Comparison of ENCODE assay signal across 21 cellular contexts in genomic region chr3:126568776-126569342, GRCh38. TPM values are rescaled to one million over a fixed set of nuclear protein-coding genes. Genes with fewer than 3 reads are reported as not detected.
DNase-seq lines count a peak whose midpoint lies in the region; ATAC-seq, FAIRE-seq and TF ChIP-seq lines count a peak whose summit lies in the region.
"Had no signal": no experiment of that assay in that cellular context is flagged by ENCODE, and none has a peak within 500 bp of the region (broad histone marks: within the 10 kb centered on the region; RNA-seq: fewer than 3 reads in every experiment).

No MANE protein-coding gene starts in this region.

- BruUV-seq in HepG2 (replicated peaks; lab: Mats Ljungman, UMichigan) = no TSS peak

- H3K27ac ChIP-seq in HepG2 (ENCODE audit: extremely low read length, insufficient read depth, low read length) = no peak overlapping the region
- H3K27ac ChIP-seq in right lobe of liver = no peak overlapping the region
- H3K27ac ChIP-seq in esophagus muscularis mucosa (replicated peaks in 1 of 4) = no peak overlapping the region
- H3K27ac ChIP-seq: HL-60 had no signal

- POLR2A ChIA-PET in HepG2 (lab: Yijun Ruan, JAX) = no interaction called here

- in situ Hi-C loops in HepG2 (cut with HindIII; ENCODE audit: extremely low pct_ligation_motif_present, low pct_unique_long_range_greater_than_20kb) = no loop called here

- intact Hi-C loops in HepG2 (cut with micrococcal nuclease; ENCODE audit: unreplicated experiment) (no loop called here), right lobe of liver (cut with DNase I) (no loop called here), esophagus muscularis mucosa (cut with DNase I) (no loop called here), Right ventricle myocardium superior (cut with DNase I) (no loop called here)

- TF ChIP-seq CTCF in HepG2 (CRISPR knock-in tag; IDR thresholded peaks at IDR 0.05) (no peak), right lobe of liver (IDR thresholded peaks at IDR 0.05) (no peak), esophagus muscularis mucosa (IDR thresholded peaks at IDR 0.05) (no peak)

- CTCF ChIA-PET in HepG2 (lab: Yijun Ruan, JAX; ENCODE audit: low intra/inter-chr PET ratio, low total read pairs) = interaction anchor here (1.2 kb wide), 1 partner anchor 46 kb away, joined by 3 read pairs; no protein-coding TSS in a partner anchor

- H3K79me2 ChIP-seq in HepG2 (ENCODE audit: insufficient read depth, low read length) = no peaks in the 10 kb centered on the region

- H4K20me1 ChIP-seq in HepG2 (ENCODE audit: insufficient read depth, low read length) = no peaks in the 10 kb centered on the region

- TF ChIP-seq POLR2A in HepG2 (IDR thresholded peaks at IDR 0.05; ENCODE audit: insufficient read depth in 1 of 2, low read depth in 2 of 2, low read length in 2 of 2) = no peak
- no peak for TF ChIP-seq POLR2A in right lobe of liver (IDR thresholded peaks at IDR 0.05)
- TF ChIP-seq POLR2A in esophagus muscularis mucosa (IDR thresholded peaks at IDR 0.05; ENCODE audit: low read depth) = no peak

- no peaks in the 10 kb centered on the region for H3K36me3 ChIP-seq in HepG2 (replicated peaks in 1 of 2; ENCODE audit: control insufficient read depth in 1 of 2, insufficient read depth in 2 of 2, low read length in 2 of 2)
- H3K36me3 ChIP-seq in right lobe of liver = no peaks in the 10 kb centered on the region
- no peaks in the 10 kb centered on the region for H3K36me3 ChIP-seq in H7 (replicated peaks; ENCODE audit: control insufficient read depth, insufficient read depth, low read length)
- no peaks in the 10 kb centered on the region for H3K36me3 ChIP-seq in esophagus muscularis mucosa

- peak; percentile 21 for ATAC-seq in HepG2
- no peak for ATAC-seq in right lobe of liver
- ATAC-seq in GM21390 (IDR thresholded peaks at IDR 0.05; ENCODE audit: unreplicated experiment) = no peak
- ATAC-seq in Right ventricle myocardium superior (ENCODE audit: poor library complexity) = no peak
- ATAC-seq: CD8-positive, alpha-beta T cell; K562 had no signal

- H3K4me2 ChIP-seq in HepG2 (ENCODE audit: low read depth, low read length) = peak overlapping the region; percentile 36; the same call in 1 of the 2 replicates
- H3K4me2 ChIP-seq: GM23338 had no signal

- H3K9me3 ChIP-seq in HepG2 (ENCODE audit: low read length) (no peaks in the 10 kb centered on the region), right lobe of liver (no peaks in the 10 kb centered on the region), esophagus muscularis mucosa (peaks cover 0 to under 1% (median 0%) of the 10 kb centered on the region in 4 donors)

- H3K4me1 ChIP-seq in HepG2 (ENCODE audit: insufficient read depth, low read length) (peaks cover 20% of the 10 kb centered on the region), right lobe of liver (no peaks in the 10 kb centered on the region), esophagus muscularis mucosa (no peaks in the 10 kb centered on the region)

- H3K27me3 ChIP-seq in HepG2 (ENCODE audit: control insufficient read depth in 1 of 2, insufficient read depth in 2 of 2, low read length in 2 of 2) = peaks cover 3% of the 10 kb centered on the region in 2 experiments; a peak in 2 of 5 replicates
- H3K27me3 ChIP-seq in right lobe of liver = no peaks in the 10 kb centered on the region
- H3K27me3 ChIP-seq in H7 (ENCODE audit: control insufficient read depth, insufficient read depth, low read length) = no peaks in the 10 kb centered on the region
- peaks cover 0 to 8% (median 0%) of the 10 kb centered on the region in 4 donors for H3K27me3 ChIP-seq in esophagus muscularis mucosa

- no peak for DNase-seq in HepG2 (ENCODE audit: low spot score)
- DNase-seq in right lobe of liver = no peak
- peak; percentile 20 for DNase-seq in H7
- peak; percentile 87 for DNase-seq in esophagus muscularis mucosa (ENCODE audit: extremely low spot score)
- peak; percentile 9 for DNase-seq in urothelium cell line (ENCODE audit: low spot score)
- no peak for DNase-seq in Right ventricle myocardium superior
- DNase-seq: CD8-positive, alpha-beta T cell; DMS153; DMS79 treated with DMSO at 0.1 percent for 48 hours; EL; HCEC 1CT; HFFc6 had no signal

- H3K4me3 ChIP-seq in HepG2 (replicated peaks in 1 of 3; ENCODE audit: insufficient read depth in 1 of 3, low read depth in 2 of 3, low read length in 3 of 3) (no peak overlapping the region), right lobe of liver (no peak overlapping the region), H7 (ENCODE audit: insufficient read depth, low read depth, low read length) (no peak overlapping the region), esophagus muscularis mucosa (no peak overlapping the region)
- H3K4me3 ChIP-seq: GM23338, K562 had no signal

- TF ChIP-seq EP300 in HepG2 (IDR thresholded peaks at IDR 0.05; ENCODE audit: low read depth in 2 of 2, low read length in 2 of 2) (no peak), HepG2 (CRISPR knock-in tag; IDR thresholded peaks at IDR 0.05; ENCODE audit: borderline replicate concordance) (no peak), esophagus muscularis mucosa (IDR thresholded peaks at IDR 0.05) (no peak)

- TF ChIP-seq RAD21 in HepG2 (CRISPR knock-in tag; IDR thresholded peaks at IDR 0.05) = no peak

- no CpG with 5 or more reads among the region's 3 CpGs for WGBS in HepG2 (ENCODE audit: low lambda C conversion rate)
- WGBS in right lobe of liver (ENCODE audit: insufficient coverage, low coverage, low lambda C conversion rate, missing lambda C conversion rate) = 60% methylated on average over 1 of the region's 3 CpGs
- 39% methylated on average over 3 of the region's 3 CpGs for WGBS in esophagus muscularis mucosa

- FAIRE-seq in HepG2 (lab: Jason Lieb, UNC) = no peak
- no peak for FAIRE-seq in urothelium cell line (lab: Jason Lieb, UNC)
- FAIRE-seq: A204.1, D721Med, G401.6, K562 had no signal

- H2AFZ ChIP-seq in HepG2 (ENCODE audit: low read length) = no peak overlapping the region
- H2AFZ ChIP-seq: GM23338 had no signal

- no peak overlapping the region for H3K9ac ChIP-seq in HepG2 (ENCODE audit: insufficient read depth, low read depth, low read length)

RNA-seq across cellular contexts. Expression of gene C3orf22, which starts 10.1 kb away (rescaled TPM):
- total RNA-seq in HepG2 (2016; rRNA removed; fragmentation: Illumina TruSeq; extraction: Trizol) (not detected in 2 replicates), right lobe of liver (not detected), esophagus muscularis mucosa (not detected), Right ventricle myocardium superior (not detected)
- not detected in 2 replicates for total RNA-seq in HepG2 (2016; cell fraction: cytosol; rRNA removed; fragmentation: Illumina TruSeq; extraction: Trizol; ENCODE audit: low read depth)
- not detected in 2 replicates for total RNA-seq in HepG2 (2016; cell fraction: insoluble cytoplasmic fraction; rRNA removed; fragmentation: Illumina TruSeq; extraction: Trizol)
- total RNA-seq in HepG2 (2016; cell fraction: membrane; rRNA removed; fragmentation: Illumina TruSeq; extraction: Trizol) = not detected in 2 replicates
- not detected in 2 replicates for total RNA-seq in HepG2 (2016; cell fraction: nucleus; rRNA removed; fragmentation: Illumina TruSeq; extraction: Trizol)
- polyA plus RNA-seq in HepG2 (2011; rRNA removed) = not detected in 2 replicates
- polyA plus RNA-seq in HepG2 (2011; cell fraction: cytosol; rRNA removed) = not detected in 2 replicates
- not detected in 2 replicates for polyA plus RNA-seq in HepG2 (2011; cell fraction: nucleus; rRNA removed)
- polyA plus RNA-seq in HepG2 (2012) = 0.15 and 0.17 TPM in 2 replicates
- not detected in 2 replicates for polyA plus RNA-seq in HepG2 (2016; cell fraction: cytosol; fragmentation: Illumina TruSeq; extraction: Trizol; ENCODE audit: low read depth)
- not detected in 2 replicates for polyA plus RNA-seq in HepG2 (2016; cell fraction: insoluble cytoplasmic fraction; fragmentation: Illumina TruSeq; extraction: Trizol; ENCODE audit: low read depth)
- not detected in 2 replicates for polyA plus RNA-seq in HepG2 (2016; cell fraction: membrane; fragmentation: Illumina TruSeq; extraction: Trizol; ENCODE audit: low read depth)
- not detected in 2 replicates for polyA plus RNA-seq in HepG2 (2016; cell fraction: nucleus; fragmentation: Illumina TruSeq; extraction: Trizol; ENCODE audit: insufficient read depth, low read depth)
- not detected in 2 replicates for polyA minus RNA-seq in HepG2 (2011; rRNA and poly(A)+ RNA removed; ENCODE audit: low replicate concordance)
- not detected in 2 replicates for polyA minus RNA-seq in HepG2 (2011; cell fraction: cytosol; rRNA and poly(A)+ RNA removed)
- polyA minus RNA-seq in HepG2 (2011; cell fraction: nucleus; rRNA and poly(A)+ RNA removed) = not detected in 2 replicates
- total RNA-seq in H7 (2014; rRNA removed; shearing (Covaris generic)) = not detected in 2 replicates
- total RNA-seq: CD8-positive, alpha-beta T cell; GM23338; HFFc6; K562 had no signal
- polyA plus RNA-seq: BJ, CD14-positive monocyte, GM23338, K562 had no signal

RNA-seq across cellular contexts. Expression of gene CHST13, which starts 44.9 kb away (rescaled TPM):
- total RNA-seq in HepG2 (2016; rRNA removed; fragmentation: Illumina TruSeq; extraction: Trizol) (16.1 and 43.1 TPM in 2 replicates), right lobe of liver (10 to 100 TPM; 23.5 to 48.9 (median 28.2) TPM), esophagus muscularis mucosa (under 1 TPM; 0.19 to 0.69 (median 0.37) TPM), Right ventricle myocardium superior (0.11 TPM)
- 8.0 and 11.1 TPM in 2 replicates for total RNA-seq in HepG2 (2016; cell fraction: cytosol; rRNA removed; fragmentation: Illumina TruSeq; extraction: Trizol; ENCODE audit: low read depth)
- total RNA-seq in HepG2 (2016; cell fraction: insoluble cytoplasmic fraction; rRNA removed; fragmentation: Illumina TruSeq; extraction: Trizol) = 15.2 and 40.9 TPM in 2 replicates
- total RNA-seq in HepG2 (2016; cell fraction: membrane; rRNA removed; fragmentation: Illumina TruSeq; extraction: Trizol) = 18.0 and 22.7 TPM in 2 replicates
- 29.6 and 33.9 TPM in 2 replicates for total RNA-seq in HepG2 (2016; cell fraction: nucleus; rRNA removed; fragmentation: Illumina TruSeq; extraction: Trizol)
- polyA plus RNA-seq in HepG2 (2011; rRNA removed) = 32.0 and 50.7 TPM in 2 replicates
- 31.3 and 65.1 TPM in 2 replicates for polyA plus RNA-seq in HepG2 (2011; cell fraction: cytosol; rRNA removed)
- 65.1 and 66.5 TPM in 2 replicates for polyA plus RNA-seq in HepG2 (2011; cell fraction: nucleus; rRNA removed)
- polyA plus RNA-seq in HepG2 (2012) = 30.3 and 44.6 TPM in 2 replicates
- polyA plus RNA-seq in HepG2 (2016; cell fraction: cytosol; fragmentation: Illumina TruSeq; extraction: Trizol; ENCODE audit: low read depth) = 10.6 and 12.9 TPM in 2 replicates
- 21.1 and 21.2 TPM in 2 replicates for polyA plus RNA-seq in HepG2 (2016; cell fraction: insoluble cytoplasmic fraction; fragmentation: Illumina TruSeq; extraction: Trizol; ENCODE audit: low read depth)
- polyA plus RNA-seq in HepG2 (2016; cell fraction: membrane; fragmentation: Illumina TruSeq; extraction: Trizol; ENCODE audit: low read depth) = 18.9 and 20.1 TPM in 2 replicates
- polyA plus RNA-seq in HepG2 (2016; cell fraction: nucleus; fragmentation: Illumina TruSeq; extraction: Trizol; ENCODE audit: insufficient read depth, low read depth) = 72.0 and 85.3 TPM in 2 replicates
- polyA minus RNA-seq in HepG2 (2011; rRNA and poly(A)+ RNA removed; ENCODE audit: low replicate concordance) = 47.2 TPM in 1 of 2 replicates, not detected in the other
- 30.8 and 35.4 TPM in 2 replicates for polyA minus RNA-seq in HepG2 (2011; cell fraction: cytosol; rRNA and poly(A)+ RNA removed)
- polyA minus RNA-seq in HepG2 (2011; cell fraction: nucleus; rRNA and poly(A)+ RNA removed) = 5.7 and 6.3 TPM in 2 replicates
- total RNA-seq in H7 (2014; rRNA removed; shearing (Covaris generic)) = 2.5 and 2.8 TPM in 2 replicates
- total RNA-seq: CD8-positive, alpha-beta T cell; HFFc6; K562 had no signal
- polyA plus RNA-seq: BJ, K562 had no signal

RNA-seq across cellular contexts. Expression of gene UROC1, which starts 51.3 kb away (rescaled TPM):
- 0.71 and 0.74 TPM in 2 replicates for total RNA-seq in HepG2 (2016; rRNA removed; fragmentation: Illumina TruSeq; extraction: Trizol)
- total RNA-seq in HepG2 (2016; cell fraction: cytosol; rRNA removed; fragmentation: Illumina TruSeq; extraction: Trizol; ENCODE audit: low read depth) = 0.09 TPM in 1 of 2 replicates, not detected in the other
- total RNA-seq in HepG2 (2016; cell fraction: insoluble cytoplasmic fraction; rRNA removed; fragmentation: Illumina TruSeq; extraction: Trizol) = 0.39 and 0.97 TPM in 2 replicates
- total RNA-seq in HepG2 (2016; cell fraction: membrane; rRNA removed; fragmentation: Illumina TruSeq; extraction: Trizol) = 0.24 and 0.25 TPM in 2 replicates
- total RNA-seq in HepG2 (2016; cell fraction: nucleus; rRNA removed; fragmentation: Illumina TruSeq; extraction: Trizol) = 0.69 and 0.87 TPM in 2 replicates
- 1.3 and 2.0 TPM in 2 replicates for polyA plus RNA-seq in HepG2 (2011; rRNA removed)
- polyA plus RNA-seq in HepG2 (2011; cell fraction: cytosol; rRNA removed) = 0.65 and 0.95 TPM in 2 replicates
- 6.6 and 8.2 TPM in 2 replicates for polyA plus RNA-seq in HepG2 (2011; cell fraction: nucleus; rRNA removed)
- 1.1 and 2.5 TPM in 2 replicates for polyA plus RNA-seq in HepG2 (2012)
- 0.12 and 0.17 TPM in 2 replicates for polyA plus RNA-seq in HepG2 (2016; cell fraction: cytosol; fragmentation: Illumina TruSeq; extraction: Trizol; ENCODE audit: low read depth)
- 0.78 and 0.88 TPM in 2 replicates for polyA plus RNA-seq in HepG2 (2016; cell fraction: insoluble cytoplasmic fraction; fragmentation: Illumina TruSeq; extraction: Trizol; ENCODE audit: low read depth)
- polyA plus RNA-seq in HepG2 (2016; cell fraction: membrane; fragmentation: Illumina TruSeq; extraction: Trizol; ENCODE audit: low read depth) = 0.21 and 0.22 TPM in 2 replicates
- polyA plus RNA-seq in HepG2 (2016; cell fraction: nucleus; fragmentation: Illumina TruSeq; extraction: Trizol; ENCODE audit: insufficient read depth, low read depth) = 2.7 and 2.8 TPM in 2 replicates
- 2.2 TPM in 1 of 2 replicates, not detected in the other for polyA minus RNA-seq in HepG2 (2011; rRNA and poly(A)+ RNA removed; ENCODE audit: low replicate concordance)
- 0.53 and 0.59 TPM in 2 replicates for polyA minus RNA-seq in HepG2 (2011; cell fraction: cytosol; rRNA and poly(A)+ RNA removed)
- 0.75 and 1.2 TPM in 2 replicates for polyA minus RNA-seq in HepG2 (2011; cell fraction: nucleus; rRNA and poly(A)+ RNA removed)
- 100 to 1,000 TPM in 1 of 6 experiments, 10 to 100 TPM in 5; 15.1 to 101 (median 55.8) TPM for total RNA-seq in right lobe of liver
- not detected in 2 replicates for total RNA-seq in H7 (2014; rRNA removed; shearing (Covaris generic))
- not detected for total RNA-seq in esophagus muscularis mucosa
- not detected for total RNA-seq in Right ventricle myocardium superior
- total RNA-seq: CD8-positive, alpha-beta T cell; GM23338; HFFc6; K562 had no signal
- polyA plus RNA-seq: BJ, CD14-positive monocyte, GM23338, K562 had no signal

Comparison
In these comparisons a context has a peak if more than half of its experiments do, and no peak if none do; other contexts are left out.
1. RNA of gene UROC1, which starts 51.3 kb away (total RNA-seq): 15.1 to 101 TPM in right lobe of liver; 0.09 to 0.97 TPM in HepG2, not detected in H7, not detected in esophagus muscularis mucosa and not detected in Right ventricle myocardium superior (single experiment); every median in the first group is over 4 times any median in the second.
2. DNase-seq: peak in H7 (single experiment), esophagus muscularis mucosa (single experiment) and urothelium cell line (single experiment); none in HepG2 (single experiment), right lobe of liver (0 of 3) and Right ventricle myocardium superior (single experiment).